20 cellular contexts compared by ENCODE assay signal in genomic region chr9:106468431-106468830, GRCh38.
A peak's percentile ranks its signal among the peaks of the same experiment; 100 is the strongest.
DNase-seq lines count a peak whose midpoint lies in the region; ATAC-seq and TF ChIP-seq lines count a peak whose summit lies in the region.
"Had no signal": no experiment of that assay in that cellular context is flagged by ENCODE, and none has a peak within 500 bp of the region (broad histone marks: within the 10 kb centered on the region; RNA-seq: fewer than 3 reads in every experiment).

No MANE protein-coding gene starts in this region.

- DNase-seq in esophagus squamous epithelium (lab: John Stamatoyannopoulos, UW) (no peak), WERI-Rb-1 (no peak), left lobe of liver (ENCODE audit: low spot score) (no peak), RWPE1 (ENCODE audit: low spot score) (no peak)
- DNase-seq: activated CD4-positive, alpha-beta T cell treated with anti-CD3 and anti-CD28 coated beads for 36 hours; activated CD8-positive, alpha-beta memory T cell treated with anti-CD3 and anti-CD28 coated beads, Interleukin-2, amount 50 U/mL, for 48 hours; anterior cingulate cortex; GF-D8; mesendoderm; NCI-H2029; NCI-H510A; nephron progenitor cell; spleen had no signal

- no peaks in the 10 kb centered on the region for H3K36me3 ChIP-seq in esophagus squamous epithelium
- H3K36me3 ChIP-seq in WERI-Rb-1: no peaks in the 10 kb centered on the region
- H3K36me3 ChIP-seq: BLaER1, prostate gland, spleen had no signal

- intact Hi-C loops in esophagus squamous epithelium (cut with DNase I): no loop called here

- no peaks in the 10 kb centered on the region for H3K36me3 Mint-ChIP-seq in stimulated activated memory B cell treated with anti-CD40 and anti-IgM and Interleukin-4, amounts not matched to agents 10 μg/mL and 1 μg/mL and 100 μg/mL, for 72 hours

- TF ChIP-seq POLR2A in esophagus squamous epithelium (IDR thresholded peaks at IDR 0.05): no peak

- H3K4me3 Mint-ChIP-seq in stimulated activated memory B cell treated with anti-CD40 and anti-IgM and Interleukin-4, amounts not matched to agents 10 μg/mL and 1 μg/mL and 100 μg/mL, for 72 hours: no peak overlapping the region
- H3K4me3 Mint-ChIP-seq: activated CD4-positive, alpha-beta T cell treated with anti-CD3 and anti-CD28 coated beads for 36 hours; nephron progenitor cell; stimulated activated naive CD8-positive, alpha-beta T cell treated with anti-CD3 and anti-CD28 coated beads, Interleukin-15, Interleukin-2, amounts not matched to agents 100 ng/mL and 50 ng/mL, for 24 hours had no signal

- no peak overlapping the region for H3K27ac Mint-ChIP-seq in stimulated activated memory B cell treated with anti-CD40 and anti-IgM and Interleukin-4, amounts not matched to agents 10 μg/mL and 1 μg/mL and 100 μg/mL, for 72 hours
- H3K27ac Mint-ChIP-seq: activated CD4-positive, alpha-beta T cell treated with anti-CD3 and anti-CD28 coated beads for 36 hours; nephron progenitor cell; stimulated activated naive CD8-positive, alpha-beta T cell treated with anti-CD3 and anti-CD28 coated beads, Interleukin-15, Interleukin-2, amounts not matched to agents 100 ng/mL and 50 ng/mL, for 24 hours had no signal

- H3K27ac ChIP-seq in esophagus squamous epithelium (no peak overlapping the region), WERI-Rb-1 (no peak overlapping the region), RWPE1 (no peak overlapping the region)
- H3K27ac ChIP-seq: BLaER1, prostate gland, spleen had no signal

- CTCF ChIA-PET in RWPE1 (lab: Yijun Ruan, JAX): interaction anchor here (0.6 to 0.9 kb wide), 3 partner anchors 12 to 560 kb away, joined by 3 read pairs; no protein-coding TSS in a partner anchor

- peaks cover 0 to 3% (median 0%) of the 10 kb centered on the region in 3 donors for H3K9me3 ChIP-seq in esophagus squamous epithelium
- peaks cover 8% of the 10 kb centered on the region for H3K9me3 ChIP-seq in WERI-Rb-1 (ENCODE audit: severe bottlenecking)
- H3K9me3 ChIP-seq: BLaER1, prostate gland had no signal

- H3K4me1 ChIP-seq in esophagus squamous epithelium: no peaks in the 10 kb centered on the region
- H3K4me1 ChIP-seq: BLaER1, prostate gland, spleen had no signal

- H3K9me3 Mint-ChIP-seq in stimulated activated memory B cell treated with anti-CD40 and anti-IgM and Interleukin-4, amounts not matched to agents 10 μg/mL and 1 μg/mL and 100 μg/mL, for 72 hours: peaks cover 9% of the 10 kb centered on the region

- no peaks in the 10 kb centered on the region for H3K27me3 ChIP-seq in esophagus squamous epithelium
- no peaks in the 10 kb centered on the region for H3K27me3 ChIP-seq in WERI-Rb-1 (ENCODE audit: insufficient read depth, low read depth, severe bottlenecking)
- H3K27me3 ChIP-seq: BLaER1, spleen had no signal

- no peak for TF ChIP-seq CTCF in esophagus squamous epithelium (IDR thresholded peaks at IDR 0.05)
- TF ChIP-seq CTCF in WERI-Rb-1 (IDR thresholded peaks at IDR 0.05; ENCODE audit: low read depth, low read length): no peak
- no peak for TF ChIP-seq CTCF in RWPE1 (conservative IDR thresholded peaks at IDR 0.05; ENCODE audit: low read depth)

- H3K27me3 Mint-ChIP-seq in stimulated activated memory B cell treated with anti-CD40 and anti-IgM and Interleukin-4, amounts not matched to agents 10 μg/mL and 1 μg/mL and 100 μg/mL, for 72 hours: no peaks in the 10 kb centered on the region
- H3K27me3 Mint-ChIP-seq: activated CD4-positive, alpha-beta T cell treated with anti-CD3 and anti-CD28 coated beads for 36 hours; stimulated activated naive CD8-positive, alpha-beta T cell treated with anti-CD3 and anti-CD28 coated beads, Interleukin-15, Interleukin-2, amounts not matched to agents 100 ng/mL and 50 ng/mL, for 24 hours had no signal

- POLR2A ChIA-PET in RWPE1 (lab: Yijun Ruan, JAX; ENCODE audit: low non-redundant PET): no interaction called here

- H3K4me1 Mint-ChIP-seq in stimulated activated memory B cell treated with anti-CD40 and anti-IgM and Interleukin-4, amounts not matched to agents 10 μg/mL and 1 μg/mL and 100 μg/mL, for 72 hours: no peaks in the 10 kb centered on the region
- H3K4me1 Mint-ChIP-seq: activated CD4-positive, alpha-beta T cell treated with anti-CD3 and anti-CD28 coated beads for 36 hours had no signal

- H3K4me3 ChIP-seq in esophagus squamous epithelium: no peak overlapping the region
- H3K4me3 ChIP-seq in WERI-Rb-1 (ENCODE audit: low read depth, low read length): no peak overlapping the region
- H3K4me3 ChIP-seq: BLaER1, prostate gland, spleen had no signal

- ATAC-seq in GM18907 (IDR thresholded peaks at IDR 0.05; ENCODE audit: unreplicated experiment) (peak; percentile 81), GM21786 (IDR thresholded peaks at IDR 0.05; ENCODE audit: unreplicated experiment) (peak; percentile 84), HG03045 (IDR thresholded peaks at IDR 0.05; ENCODE audit: unreplicated experiment) (peak; percentile 80), left lobe of liver (no peak)
- peak; percentile 64 for ATAC-seq in stimulated activated memory B cell treated with anti-CD40 and anti-IgM and Interleukin-4, amounts not matched to agents 10 μg/mL and 1 μg/mL and 100 μg/mL, for 72 hours
- ATAC-seq: activated CD4-positive, alpha-beta T cell treated with anti-CD3 and anti-CD28 coated beads for 36 hours had no signal
